8 cellular contexts compared by ENCODE assay signal in the genomic region with DNA sequence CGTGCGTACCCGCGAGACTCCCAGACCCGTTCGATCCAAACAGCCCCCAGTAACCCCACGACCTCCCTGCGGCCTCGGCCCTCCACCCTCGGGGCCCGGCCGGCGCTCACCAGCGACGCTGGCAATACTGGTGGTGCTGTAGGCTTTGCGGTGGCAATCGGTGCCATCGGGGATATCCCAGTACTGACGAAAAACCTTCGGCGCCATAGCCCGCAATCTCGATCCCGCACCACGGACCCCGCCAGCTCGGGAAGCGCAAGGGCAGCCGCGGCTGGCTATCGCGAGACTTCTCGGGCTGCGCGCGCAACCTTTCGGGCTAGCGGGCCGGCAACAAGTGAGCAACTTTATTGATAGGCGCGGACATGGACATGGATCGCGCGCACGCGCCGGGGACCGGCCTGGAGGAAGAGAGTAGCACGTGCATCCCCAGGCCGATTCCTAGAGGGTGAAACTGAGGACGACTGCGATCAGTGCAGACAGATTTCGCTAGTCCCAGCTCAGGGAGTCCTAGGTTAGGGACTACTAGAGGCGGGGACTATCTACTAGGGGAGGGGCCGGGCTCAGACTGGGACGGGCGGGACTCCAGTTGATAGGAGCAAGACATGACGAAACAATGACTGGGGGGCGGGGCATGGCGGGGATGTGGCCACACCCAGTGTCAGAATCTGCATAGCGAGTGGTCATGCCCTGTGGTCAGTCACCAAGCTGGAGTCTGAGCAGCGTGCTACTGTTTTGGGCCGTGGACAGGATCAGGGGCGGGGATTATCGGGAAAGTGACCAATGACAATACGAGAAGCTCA. TPM values are rescaled to one million over a fixed set of nuclear protein-coding genes. Genes with fewer than 3 reads are reported as not detected.
DNase-seq lines count a peak whose midpoint lies in the region; ATAC-seq, FAIRE-seq and TF ChIP-seq lines count a peak whose summit lies in the region.

A gene (minus strand): TSS at position 289 of the 800 bp plus-strand sequence. CDS start 82 bp downstream, at position 207.

- H4K20me1 ChIP-seq in H1 (replicated peaks in 1 of 2; ENCODE audit: control insufficient read depth in 1 of 2, insufficient read depth in 2 of 2, low read length in 2 of 2), result peaks cover 3 to 12% of the 10 kb centered on the region in 2 experiments

- H3K36me3 ChIP-seq in H1 (ENCODE audit: control insufficient read depth in 2 of 4, insufficient read depth in 4 of 4, low read length in 3 of 4), result no peaks in the 10 kb centered on the region

- no peak within 1 kb of the TSS for H2BK20ac ChIP-seq in H1 (ENCODE audit: low read length)

- H3K27me3 ChIP-seq in H1 (replicated peaks in 1 of 4; ENCODE audit: control insufficient read depth in 3 of 4, extremely low read depth in 1 of 4, insufficient read depth in 3 of 4, low read length in 3 of 4), result no peaks in the 10 kb centered on the region

- POLR2A ChIA-PET in H1 (lab: Charles Lee; ENCODE audit: partially characterized antibody), result interaction anchor here (0.7 to 6.1 kb wide), 22 partner anchors 8 to 214 kb away, joined by 3 to 49 read pairs (median 6); a partner anchor contains a TSS

- H3K56ac ChIP-seq in H1 (replicated peaks; ENCODE audit: insufficient read length, low read depth, low read length), result peak within 1 kb of the TSS; percentile 82

- peak within 1 kb of the TSS; percentile 86 to 99 (median 96) for H3K9ac ChIP-seq in H1 (replicated peaks in 1 of 4; ENCODE audit: extremely low read depth in 1 of 4, low read depth in 3 of 4, low read length in 3 of 4)

- FAIRE-seq in HTR-8/SVneo (lab: Jason Lieb, UNC) (no peak), H1 (lab: Jason Lieb, UNC) (no peak)

- peak within 1 kb of the TSS; percentile 47 for H3K4ac ChIP-seq in H1 (replicated peaks; ENCODE audit: insufficient read length, low read depth, low read length)

- peak within 1 kb of the TSS; percentile 80 to 99 (median 95) for H3K4me3 ChIP-seq in H1 (ENCODE audit: extremely low read depth in 1 of 4, insufficient read depth in 2 of 4, low read depth in 3 of 4, low read length in 4 of 4)

- H3K9me3 ChIP-seq in H1 (ENCODE audit: insufficient read depth in 2 of 2, low read depth in 1 of 2, low read length in 1 of 2), result no peaks in the 10 kb centered on the region

- peak within 1 kb of the TSS; percentile 58 to 90 for H3K4me2 ChIP-seq in H1 (ENCODE audit: insufficient read depth in 1 of 2, low read depth in 2 of 2, low read length in 2 of 2)

- no peak within 1 kb of the TSS for H2BK120ac ChIP-seq in H1 (replicated peaks; ENCODE audit: low read depth, low read length)

- H3K79me1 ChIP-seq in H1 (ENCODE audit: low read depth, low read length), result peaks cover 5% of the 10 kb centered on the region

- H4K5ac ChIP-seq in H1 (ENCODE audit: insufficient read length, low read depth, low read length), result peak within 1 kb of the TSS; percentile 94

- H2BK12ac ChIP-seq in H1 (ENCODE audit: low read depth, low read length), result peak within 1 kb of the TSS; percentile 65; the same call in 1 of the 2 replicates

- H2AK5ac ChIP-seq in H1 (ENCODE audit: low read depth, low read length), result 0 out of 2 replicates have a peak within 1 kb of the TSS, but pooled peaks have one; percentile 39

- peak within 1 kb of the TSS; percentile 87 for H3K27ac ChIP-seq in H1 (ENCODE audit: low read depth, low read length)

- peak; percentile 39 for ATAC-seq in GM21381 (IDR thresholded peaks at IDR 0.05; ENCODE audit: unreplicated experiment)

- peak within 1 kb of the TSS; percentile 98 for H4K8ac ChIP-seq in H1 (ENCODE audit: extremely low read depth, insufficient read depth, low read length)

- H3K79me2 ChIP-seq in H1 (ENCODE audit: control insufficient read depth in 1 of 2, insufficient read depth in 2 of 2, low read length in 2 of 2), result peaks cover 3 to 33% of the 10 kb centered on the region in 2 experiments; a peak in 3 of 4 replicates

- H3K14ac ChIP-seq in H1 (ENCODE audit: insufficient read length), result no peak within 1 kb of the TSS

- H3K18ac ChIP-seq in H1 (ENCODE audit: extremely low read depth, low read length), result peak within 1 kb of the TSS; percentile 87

- DNase-seq in CMK (ENCODE audit: low read depth) (peak; percentile 87), HTR-8/SVneo (ENCODE audit: insufficient read length, low spot score) (peak; percentile 86), NOMO-1 treated with DMSO at 0.1 percent for 48 hours (lab: John Stamatoyannopoulos, UW; ENCODE audit: unreplicated experiment) (peak; percentile 95), H1 (ENCODE audit: low read depth in 1 of 2, low spot score in 2 of 2) (peak; percentile 93 to 99), mesenteric fat pad (ENCODE audit: low spot score) (peak; percentile 99)
- peak; percentile 90 to 94 for DNase-seq in activated CD8-positive, alpha-beta memory T cell treated with anti-CD3 and anti-CD28 coated beads for 4 hours (ENCODE audit: low read depth in 2 of 2)
- DNase-seq in stimulated activated CD8-positive, alpha-beta memory T cell treated with anti-CD3 and anti-CD28 coated beads, Interleukin-15, amount 100 ng/mL, for 48 hours (ENCODE audit: low read depth in 2 of 2), result peak; percentile 93

- H3K23ac ChIP-seq in H1 (ENCODE audit: insufficient read length), result no peak within 1 kb of the TSS

- WGBS in H1 (ENCODE audit: extremely low coverage in 1 of 2, insufficient coverage in 1 of 2, insufficient read length in 1 of 2, insufficient replicate concordance in 2 of 2, low coverage in 1 of 2, low lambda C conversion rate in 2 of 2, missing lambda C conversion rate in 1 of 2), 2 experiments, result 3% methylated on average over 63 of the region's 66 CpGs; no CpG with 5 or more reads in 1 of the 2 experiments

- peak within 1 kb of the TSS; percentile 97; the same call in 1 of the 2 replicates for H2AFZ ChIP-seq in H1 (ENCODE audit: low read length)

- CTCF ChIA-PET in H1 (lab: Charles Lee; ENCODE audit: partially characterized antibody), result interaction anchor here (1.7 to 6.5 kb wide), 4 partner anchors 12 to 100 kb away, joined by 3 to 43 read pairs (median 16); a partner anchor contains a TSS

- H2BK15ac ChIP-seq in H1 (ENCODE audit: low read length), result 0 out of 2 replicates have a peak within 1 kb of the TSS, but pooled peaks have one; percentile 65

- peaks cover 9% of the 10 kb centered on the region for H3K23me2 ChIP-seq in H1 (ENCODE audit: low read depth, low read length)

- no peak for TF ChIP-seq RAD21 in H1 (IDR thresholded peaks at IDR 0.05 in 1 of 2, conservative IDR thresholded peaks at IDR 0.05 in 1 of 2; ENCODE audit: low read depth in 2 of 2, low read length in 2 of 2)

- peak; percentile 78 to 80 for TF ChIP-seq POLR2A in H1 (IDR thresholded peaks at IDR 0.05; ENCODE audit: control extremely low read depth in 1 of 2, low read depth in 2 of 2, low read length in 2 of 2)

- H4K91ac ChIP-seq in H1 (replicated peaks; ENCODE audit: insufficient read length, low read length), result peak within 1 kb of the TSS; percentile 80

- peaks cover 0 to 5% (median 0%) of the 10 kb centered on the region in 4 experiments; a peak in 4 of 7 replicates for H3K4me1 ChIP-seq in H1 (replicated peaks in 1 of 4; ENCODE audit: control insufficient read depth in 3 of 4, insufficient read depth in 4 of 4, low read length in 3 of 4)

- H2BK5ac ChIP-seq in H1 (ENCODE audit: low read depth, low read length), result peak within 1 kb of the TSS; percentile 98

- no peak for TF ChIP-seq EP300 in H1 (IDR thresholded peaks at IDR 0.05; ENCODE audit: borderline replicate concordance in 1 of 2, low read depth in 2 of 2, low read length in 2 of 2)

- TF ChIP-seq CTCF in H1 (IDR thresholded peaks at IDR 0.05; ENCODE audit: control extremely low read depth in 1 of 3, insufficient read depth in 1 of 3, low read depth in 1 of 3, low read length in 3 of 3), result no peak

TF ChIP-seq in H1, 55 proteins besides CTCF, POLR2A, EP300 and RAD21 (continues in another document):
- TF ChIP-seq GABPA (IDR thresholded peaks at IDR 0.05; ENCODE audit: borderline replicate concordance, insufficient read depth, low read length), result no peak
- TF ChIP-seq RFX5 (IDR thresholded peaks at IDR 0.05; ENCODE audit: borderline replicate concordance, low read depth, low read length), result no peak

RNA-seq across cellular contexts. Expression of the gene that starts here (rescaled TPM):
- total RNA-seq in H1 (2021; fragmentation: NEBNext Ultra II Directional; extraction: Animal tissue kit (Norgen Biotek cat#: 25700)), result 205 and 206 TPM in 2 replicates
- polyA plus RNA-seq in H1 (2011; rRNA removed), result 1,037 and 1,353 TPM in 2 replicates
- 521 TPM for polyA plus RNA-seq in H1 (2011; cell fraction: cytosol; rRNA removed)
- polyA plus RNA-seq in H1 (2011; cell fraction: nucleus; rRNA removed), result 400 TPM
- 90.6 to 331 TPM (median 298 TPM) in 4 replicates for polyA plus RNA-seq in H1 (2012, experiment 1 of 2)
- polyA plus RNA-seq in H1 (2012, experiment 2 of 2), result 720 TPM
- 258 TPM for polyA plus RNA-seq in H1 (2013, experiment 1 of 2)
- polyA plus RNA-seq in H1 (2013, experiment 2 of 2), result 272 TPM
- 28.0 and 42.3 TPM in 2 replicates for polyA minus RNA-seq in H1 (2011; rRNA and poly(A)+ RNA removed)
- polyA minus RNA-seq in H1 (2011; cell fraction: cytosol; rRNA and poly(A)+ RNA removed), result 42.3 TPM
- 35.8 TPM for polyA minus RNA-seq in H1 (2011; cell fraction: nucleus; rRNA and poly(A)+ RNA removed)
- 186 TPM for total RNA-seq in mesenteric fat pad

Comparison
In these comparisons a context has a peak if more than half of its experiments do, and no peak if none do; other contexts are left out.
1. Peak in every context shown above with its lines: DNase-seq, ATAC-seq, H3K4me3 ChIP-seq and H3K27ac ChIP-seq.